ENCODE assay signal across 11 cellular contexts in the genomic region with DNA sequence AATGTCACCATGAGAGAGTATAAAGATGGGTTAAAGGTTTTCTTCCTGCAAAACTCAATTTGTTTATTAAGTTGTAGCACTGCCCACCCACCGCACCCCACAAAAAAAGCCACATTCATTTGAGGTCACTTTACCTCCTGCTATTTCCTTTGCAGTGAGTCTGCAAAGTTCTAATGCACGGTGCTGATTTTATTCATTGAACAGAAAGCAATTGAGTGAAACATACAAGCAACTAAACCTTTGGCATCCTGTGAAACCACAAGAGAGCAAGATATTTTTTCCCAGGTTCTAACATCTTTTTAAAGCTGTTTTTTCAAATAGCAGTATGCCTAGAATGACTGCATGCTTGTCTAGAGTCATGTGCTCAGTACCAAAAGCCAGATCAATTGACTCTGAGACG. TPM values are rescaled to one million over a fixed set of nuclear protein-coding genes. Genes with fewer than 3 reads are reported as not detected.
DNase-seq lines count a peak whose midpoint lies in the region; ATAC-seq and TF ChIP-seq lines count a peak whose summit lies in the region.
"Had no signal": no experiment of that assay in that cellular context is flagged by ENCODE, and none has a peak within 500 bp of the region (broad histone marks: within the 10 kb centered on the region; RNA-seq: fewer than 3 reads in every experiment).

No MANE protein-coding gene starts in this region.

- H3K9me3 ChIP-seq in breast epithelium (no peaks in the 10 kb centered on the region), right cardiac atrium (ENCODE audit: control insufficient read depth, low read length) (no peaks in the 10 kb centered on the region)
- H3K9me3 ChIP-seq: A549 had no signal

- no peaks in the 10 kb centered on the region for H3K9me3 Mint-ChIP-seq in activated CD4-positive, alpha-beta T cell treated with anti-CD3 and anti-CD28 coated beads, Interleukin-2, amount 10 ng/mL, durations not matched to agents 7 days and 5 days

- peak overlapping the region; percentile 49 for H3K4me3 Mint-ChIP-seq in activated CD4-positive, alpha-beta T cell treated with anti-CD3 and anti-CD28 coated beads, Interleukin-2, amount 10 ng/mL, durations not matched to agents 7 days and 5 days

- H3K27ac ChIP-seq in breast epithelium (no peak overlapping the region), right cardiac atrium (ENCODE audit: low read length) (no peak overlapping the region)
- H3K27ac ChIP-seq: A549 had no signal

- H3K27me3 ChIP-seq in breast epithelium (no peaks in the 10 kb centered on the region), right cardiac atrium (ENCODE audit: control insufficient read depth, insufficient read depth) (no peaks in the 10 kb centered on the region)

- 67% methylated on average over 3 of the region's 3 CpGs for WGBS in right cardiac atrium

- H3K4me1 ChIP-seq in breast epithelium (no peaks in the 10 kb centered on the region), right cardiac atrium (ENCODE audit: control insufficient read depth, insufficient read depth, low read length) (peaks cover 2% of the 10 kb centered on the region)

- H3K4me3 ChIP-seq in breast epithelium (no peak overlapping the region), right cardiac atrium (ENCODE audit: low read length) (no peak overlapping the region)
- H3K4me3 ChIP-seq: A549 had no signal

- TF ChIP-seq CTCF in breast epithelium (IDR thresholded peaks at IDR 0.05) = no peak

- H3K27me3 Mint-ChIP-seq in activated CD4-positive, alpha-beta T cell treated with anti-CD3 and anti-CD28 coated beads, Interleukin-2, amount 10 ng/mL, durations not matched to agents 7 days and 5 days = no peaks in the 10 kb centered on the region

- CTCF ChIA-PET in activated CD4-positive, alpha-beta T cell treated with anti-CD3 and anti-CD28 coated beads, Interleukin-2, amount 10 ng/mL, durations not matched to agents 7 days and 5 days (lab: Charles Lee) = interaction anchor here (0.7 to 1.6 kb wide), 5 partner anchors 12 to 54 kb away, joined by 3 to 5 read pairs (median 3); no protein-coding TSS in a partner anchor

- peak; percentile 40 for ATAC-seq in HG02943 (IDR thresholded peaks at IDR 0.05; ENCODE audit: low read depth, unreplicated experiment)
- ATAC-seq in right cardiac atrium = no peak
- ATAC-seq: A549 had no signal

- intact Hi-C loops in breast epithelium (cut with DNase I; ENCODE audit: low total_unique reads) (no loop called here), right cardiac atrium (cut with DNase I) (no loop called here)

- H3K27ac Mint-ChIP-seq in activated CD4-positive, alpha-beta T cell treated with anti-CD3 and anti-CD28 coated beads, Interleukin-2, amount 10 ng/mL, durations not matched to agents 7 days and 5 days = peak overlapping the region; percentile 76

- POLR2A ChIA-PET in activated CD4-positive, alpha-beta T cell treated with anti-CD3 and anti-CD28 coated beads, Interleukin-2, amount 10 ng/mL, durations not matched to agents 7 days and 5 days (lab: Charles Lee) = interaction anchor here (0.6 kb wide), 1 partner anchor 13 kb away, joined by 3 read pairs; no protein-coding TSS in a partner anchor

- no peaks in the 10 kb centered on the region for H3K36me3 ChIP-seq in breast epithelium

- peaks cover 68% of the 10 kb centered on the region for H3K4me1 Mint-ChIP-seq in activated CD4-positive, alpha-beta T cell treated with anti-CD3 and anti-CD28 coated beads, Interleukin-2, amount 10 ng/mL, durations not matched to agents 7 days and 5 days

- no peak for TF ChIP-seq POLR2A in breast epithelium (IDR thresholded peaks at IDR 0.05)

- DNase-seq in activated CD4-positive, alpha-beta T cell treated with anti-CD3 and anti-CD28 coated beads, Interleukin-2, amount 10 ng/mL, durations not matched to agents 7 days and 5 days = peak; percentile 81
- no peak for DNase-seq in activated CD4-positive, alpha-beta T cell treated with anti-CD3 and anti-CD28 coated beads for 1 hour
- DNase-seq in activated gamma-delta T cell treated with anti-CD3 and anti-CD28 coated beads, Interleukin-2, amount 50 U/mL, for 16 hours (ENCODE audit: low read depth) = peak; percentile 29
- DNase-seq in smooth muscle cell of the brain vasculature (ENCODE audit: low read depth, low spot score) (peak; percentile 72), islet precursor cell (no peak), breast epithelium (ENCODE audit: low spot score in 2 of 2) (no peak), right cardiac atrium (no peak)
- DNase-seq: activated CD4-positive, CD25-positive, alpha-beta regulatory T cell; head of caudate nucleus had no signal

- peaks cover 32% of the 10 kb centered on the region for H3K36me3 Mint-ChIP-seq in activated CD4-positive, alpha-beta T cell treated with anti-CD3 and anti-CD28 coated beads, Interleukin-2, amount 10 ng/mL, durations not matched to agents 7 days and 5 days (ENCODE audit: low read depth)

RNA-seq across cellular contexts. Expression of a gene that starts 39.0 kb away (rescaled TPM):
- 10 to 100 TPM; 41.4 to 43.7 TPM for total RNA-seq in activated CD4-positive, alpha-beta T cell treated with anti-CD3 and anti-CD28 coated beads, Interleukin-2, amount 10 ng/mL, durations not matched to agents 7 days and 5 days
- 10 to 100 TPM; 37.4 to 58.1 (median 46.4) TPM for total RNA-seq in breast epithelium
- total RNA-seq in right cardiac atrium = 10 to 100 TPM; 23.9 to 32.7 (median 29.8) TPM
- 28.2 TPM for polyA plus RNA-seq in right cardiac atrium

Comparison
In these comparisons a context has a peak if more than half of its experiments do, and no peak if none do; other contexts are left out.
1. DNase-seq: peak in activated CD4-positive, alpha-beta T cell treated with anti-CD3 and anti-CD28 coated beads, Interleukin-2, amount 10 ng/mL, durations not matched to agents 7 days and 5 days (single experiment), activated gamma-delta T cell treated with anti-CD3 and anti-CD28 coated beads, Interleukin-2, amount 50 U/mL, for 16 hours (single experiment) and smooth muscle cell of the brain vasculature (single experiment); none in activated CD4-positive, alpha-beta T cell treated with anti-CD3 and anti-CD28 coated beads for 1 hour (single experiment), islet precursor cell (single experiment), breast epithelium (0 of 2) and right cardiac atrium (0 of 3).